In the genomic region with DNA sequence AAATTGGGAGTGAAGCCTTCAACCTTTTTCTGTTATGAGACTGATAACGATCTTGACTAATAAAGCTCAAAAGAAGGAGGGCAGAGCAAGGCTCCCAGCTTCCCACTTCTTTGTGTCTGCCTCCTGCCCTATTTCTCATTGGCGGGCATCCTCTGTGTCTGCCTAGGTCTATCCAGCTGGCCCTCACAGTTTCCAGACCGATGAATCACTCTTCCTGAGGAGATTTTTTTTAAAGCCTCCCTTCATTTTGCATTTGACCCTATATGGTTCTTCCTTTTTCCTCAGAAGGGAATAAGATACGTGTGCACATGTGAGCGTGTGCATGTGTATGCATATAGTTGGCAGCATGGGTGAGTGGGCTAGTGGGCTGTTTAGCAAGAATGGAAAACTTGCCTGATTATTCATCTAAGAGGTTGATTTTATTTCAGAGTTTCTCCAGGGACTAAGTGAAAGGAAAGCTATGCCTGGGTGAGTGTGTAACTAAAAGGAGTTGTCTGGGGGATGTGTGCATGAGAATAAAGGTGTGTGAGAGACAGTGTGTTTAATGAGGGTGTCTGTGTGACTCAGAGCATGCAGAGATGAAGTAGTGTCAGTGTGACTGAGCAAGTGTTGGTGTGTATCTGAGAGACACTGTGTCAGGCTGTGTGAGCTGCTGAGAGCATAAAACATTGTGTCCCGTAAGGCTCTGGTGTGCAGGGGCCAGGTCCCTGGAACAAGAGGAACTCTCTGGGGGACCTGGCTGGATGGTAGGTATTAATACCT, we compare ENCODE assay signal across 1 cellular context.
A peak's percentile ranks its signal among the peaks of the same experiment; 100 is the strongest.
TF ChIP-seq lines count a peak whose summit lies in the region.

No MANE protein-coding gene starts in this region.

TF ChIP-seq in IMR-90, 13 proteins besides CTCF, POLR2A, EP300 and RAD21:
- TF ChIP-seq, protein P1, sequence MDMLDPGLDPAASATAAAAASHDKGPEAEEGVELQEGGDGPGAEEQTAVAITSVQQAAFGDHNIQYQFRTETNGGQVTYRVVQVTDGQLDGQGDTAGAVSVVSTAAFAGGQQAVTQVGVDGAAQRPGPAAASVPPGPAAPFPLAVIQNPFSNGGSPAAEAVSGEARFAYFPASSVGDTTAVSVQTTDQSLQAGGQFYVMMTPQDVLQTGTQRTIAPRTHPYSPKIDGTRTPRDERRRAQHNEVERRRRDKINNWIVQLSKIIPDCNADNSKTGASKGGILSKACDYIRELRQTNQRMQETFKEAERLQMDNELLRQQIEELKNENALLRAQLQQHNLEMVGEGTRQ (IDR thresholded peaks at IDR 0.05; ENCODE audit: low read depth, low read length): peak; percentile 45; the same call in 1 of the 2 replicates
- peak; percentile 93 for TF ChIP-seq CEBPB (IDR thresholded peaks at IDR 0.05; ENCODE audit: low read depth, low read length)
- TF ChIP-seq MXI1 (IDR thresholded peaks at IDR 0.05; ENCODE audit: borderline replicate concordance, low read depth, low read length): peak; percentile 85; the same call in 1 of the 2 replicates
- TF ChIP-seq MAFK (IDR thresholded peaks at IDR 0.05; ENCODE audit: low read depth, low read length): 0 out of 2 replicates have a peak, but pooled peaks have one; percentile 12
- TF ChIP-seq FOS (IDR thresholded peaks at IDR 0.05; ENCODE audit: low read depth, low read length): peak; percentile 88
- TF ChIP-seq RFX5 (IDR thresholded peaks at IDR 0.05; ENCODE audit: low read depth, low read length): no peak
- TF ChIP-seq, protein P2, sequence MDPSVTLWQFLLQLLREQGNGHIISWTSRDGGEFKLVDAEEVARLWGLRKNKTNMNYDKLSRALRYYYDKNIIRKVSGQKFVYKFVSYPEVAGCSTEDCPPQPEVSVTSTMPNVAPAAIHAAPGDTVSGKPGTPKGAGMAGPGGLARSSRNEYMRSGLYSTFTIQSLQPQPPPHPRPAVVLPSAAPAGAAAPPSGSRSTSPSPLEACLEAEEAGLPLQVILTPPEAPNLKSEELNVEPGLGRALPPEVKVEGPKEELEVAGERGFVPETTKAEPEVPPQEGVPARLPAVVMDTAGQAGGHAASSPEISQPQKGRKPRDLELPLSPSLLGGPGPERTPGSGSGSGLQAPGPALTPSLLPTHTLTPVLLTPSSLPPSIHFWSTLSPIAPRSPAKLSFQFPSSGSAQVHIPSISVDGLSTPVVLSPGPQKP (IDR thresholded peaks at IDR 0.05; ENCODE audit: borderline replicate concordance, low read depth, low read length): peak; percentile 62; the same call in 1 of the 2 replicates
- TF ChIP-seq RCOR1 (IDR thresholded peaks at IDR 0.05; ENCODE audit: insufficient replicate concordance, low read length): no peak
- TF ChIP-seq CHD1 (IDR thresholded peaks at IDR 0.05; ENCODE audit: low read depth, low read length): no peak
- no peak for TF ChIP-seq NFE2L2 (IDR thresholded peaks at IDR 0.05; ENCODE audit: low read depth, low read length)
- TF ChIP-seq SMC3 (IDR thresholded peaks at IDR 0.05; ENCODE audit: low read depth, low read length): no peak
- peak; percentile 70; the same call in 1 of the 2 replicates for TF ChIP-seq BHLHE40 (IDR thresholded peaks at IDR 0.05; ENCODE audit: low read depth, low read length)
- TF ChIP-seq MAZ (IDR thresholded peaks at IDR 0.05; ENCODE audit: borderline replicate concordance, low read depth, low read length): no peak
